In genomic region chr7:22361320-22361719, GRCh38 we compare ENCODE assay signal across 12 cellular contexts.
"Had no signal": no experiment of that assay in that cellular context is flagged by ENCODE, and none has a peak within 500 bp of the region (broad histone marks: within the 10 kb centered on the region; RNA-seq: fewer than 3 reads in every experiment).

No MANE protein-coding gene starts in this region.

- ATAC-seq: activated T-cell treated with anti-CD3 and anti-CD28 coated beads, Interleukin-2, amount 50 U/mL, for 72 hours; foreskin keratinocyte had no signal

- H3K27me3 ChIP-seq: foreskin keratinocyte had no signal

- H3K9me3 ChIP-seq: thoracic aorta had no signal

- H3K36me3 ChIP-seq: thoracic aorta had no signal

- H3K4me3 ChIP-seq: lung, thoracic aorta had no signal

- H3K27ac ChIP-seq: foreskin keratinocyte, parathyroid adenoma, thoracic aorta had no signal

- H3K9ac ChIP-seq: parathyroid adenoma had no signal

- H3K79me2 ChIP-seq: parathyroid adenoma had no signal

- DNase-seq: activated CD4-positive, alpha-beta memory T cell treated with anti-CD3 and anti-CD28 coated beads, Interleukin-2, amount 10 ng/mL, durations not matched to agents 7 days and 5 days; activated CD4-positive, alpha-beta T cell treated with anti-CD3 and anti-CD28 coated beads for 1 hour; activated naive CD8-positive, alpha-beta T cell treated with anti-CD3 and anti-CD28 coated beads, Interleukin-2, amount 10 ng/mL, durations not matched to agents 7 days and 5 days; activated T-cell treated with anti-CD3 and anti-CD28 coated beads, Interleukin-2, amount 50 U/mL, for 72 hours; anterior cingulate cortex; immature natural killer cell; naive B cell; stimulated activated CD4-positive, alpha-beta T cell treated with anti-CD3 and anti-CD28 coated beads, Interleukin-4, amount 100 ng/mL, for 24 hours had no signal

- H3K4me1 ChIP-seq: parathyroid adenoma had no signal
